Comparison of ENCODE assay signal across 1 cellular context in the genomic region with DNA sequence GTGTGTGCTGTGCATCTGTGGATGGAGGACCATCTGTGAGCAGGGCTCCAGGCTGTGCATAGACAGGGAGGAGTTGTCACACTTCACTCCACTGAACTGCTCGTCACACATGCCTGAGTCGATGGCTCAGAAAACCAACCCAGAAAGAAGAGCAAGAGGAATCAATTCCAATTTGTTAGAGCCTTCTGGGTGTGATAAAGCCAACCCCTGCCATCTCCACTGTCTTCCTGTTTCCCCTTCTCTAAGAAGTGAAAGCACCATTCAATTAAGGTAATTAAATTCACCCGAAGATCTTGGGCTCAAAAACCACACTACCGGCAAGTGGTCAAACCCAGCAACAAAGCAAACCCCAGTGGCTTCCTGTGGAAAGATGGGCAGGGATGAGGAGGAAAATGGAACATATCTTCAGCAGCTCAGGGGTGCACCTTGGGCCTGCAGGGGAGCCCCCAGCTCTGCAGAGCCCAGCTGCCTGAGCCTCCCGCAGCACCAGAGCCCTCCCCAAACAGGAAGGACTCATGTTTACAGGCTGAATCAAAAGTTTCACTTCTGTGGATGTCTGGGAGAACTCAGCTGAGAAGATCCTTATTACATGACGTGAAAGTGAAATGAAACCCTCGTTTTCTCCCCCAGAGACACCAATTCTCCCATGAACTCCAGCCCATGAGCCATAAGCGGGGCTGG.
TF ChIP-seq lines count a peak whose summit lies in the region.

No MANE protein-coding gene starts in this region.

TF ChIP-seq in WTC11, 78 proteins besides CTCF, POLR2A, EP300 and RAD21 (continued from another document):
- TF ChIP-seq, protein P1, sequence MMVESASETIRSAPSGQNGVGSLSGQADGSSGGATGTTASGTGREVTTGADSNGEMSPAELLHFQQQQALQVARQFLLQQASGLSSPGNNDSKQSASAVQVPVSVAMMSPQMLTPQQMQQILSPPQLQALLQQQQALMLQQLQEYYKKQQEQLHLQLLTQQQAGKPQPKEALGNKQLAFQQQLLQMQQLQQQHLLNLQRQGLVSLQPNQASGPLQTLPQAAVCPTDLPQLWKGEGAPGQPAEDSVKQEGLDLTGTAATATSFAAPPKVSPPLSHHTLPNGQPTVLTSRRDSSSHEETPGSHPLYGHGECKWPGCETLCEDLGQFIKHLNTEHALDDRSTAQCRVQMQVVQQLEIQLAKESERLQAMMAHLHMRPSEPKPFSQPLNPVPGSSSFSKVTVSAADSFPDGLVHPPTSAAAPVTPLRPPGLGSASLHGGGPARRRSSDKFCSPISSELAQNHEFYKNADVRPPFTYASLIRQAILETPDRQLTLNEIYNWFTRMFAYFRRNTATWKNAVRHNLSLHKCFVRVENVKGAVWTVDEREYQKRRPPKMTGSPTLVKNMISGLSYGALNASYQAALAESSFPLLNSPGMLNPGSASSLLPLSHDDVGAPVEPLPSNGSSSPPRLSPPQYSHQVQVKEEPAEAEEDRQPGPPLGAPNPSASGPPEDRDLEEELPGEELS (CRISPR knock-in tag; IDR thresholded peaks at IDR 0.05): no peak
- TF ChIP-seq, protein P2, sequence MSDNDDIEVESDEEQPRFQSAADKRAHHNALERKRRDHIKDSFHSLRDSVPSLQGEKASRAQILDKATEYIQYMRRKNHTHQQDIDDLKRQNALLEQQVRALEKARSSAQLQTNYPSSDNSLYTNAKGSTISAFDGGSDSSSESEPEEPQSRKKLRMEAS (CRISPR knock-in tag; IDR thresholded peaks at IDR 0.05): no peak
- TF ChIP-seq, protein P3, sequence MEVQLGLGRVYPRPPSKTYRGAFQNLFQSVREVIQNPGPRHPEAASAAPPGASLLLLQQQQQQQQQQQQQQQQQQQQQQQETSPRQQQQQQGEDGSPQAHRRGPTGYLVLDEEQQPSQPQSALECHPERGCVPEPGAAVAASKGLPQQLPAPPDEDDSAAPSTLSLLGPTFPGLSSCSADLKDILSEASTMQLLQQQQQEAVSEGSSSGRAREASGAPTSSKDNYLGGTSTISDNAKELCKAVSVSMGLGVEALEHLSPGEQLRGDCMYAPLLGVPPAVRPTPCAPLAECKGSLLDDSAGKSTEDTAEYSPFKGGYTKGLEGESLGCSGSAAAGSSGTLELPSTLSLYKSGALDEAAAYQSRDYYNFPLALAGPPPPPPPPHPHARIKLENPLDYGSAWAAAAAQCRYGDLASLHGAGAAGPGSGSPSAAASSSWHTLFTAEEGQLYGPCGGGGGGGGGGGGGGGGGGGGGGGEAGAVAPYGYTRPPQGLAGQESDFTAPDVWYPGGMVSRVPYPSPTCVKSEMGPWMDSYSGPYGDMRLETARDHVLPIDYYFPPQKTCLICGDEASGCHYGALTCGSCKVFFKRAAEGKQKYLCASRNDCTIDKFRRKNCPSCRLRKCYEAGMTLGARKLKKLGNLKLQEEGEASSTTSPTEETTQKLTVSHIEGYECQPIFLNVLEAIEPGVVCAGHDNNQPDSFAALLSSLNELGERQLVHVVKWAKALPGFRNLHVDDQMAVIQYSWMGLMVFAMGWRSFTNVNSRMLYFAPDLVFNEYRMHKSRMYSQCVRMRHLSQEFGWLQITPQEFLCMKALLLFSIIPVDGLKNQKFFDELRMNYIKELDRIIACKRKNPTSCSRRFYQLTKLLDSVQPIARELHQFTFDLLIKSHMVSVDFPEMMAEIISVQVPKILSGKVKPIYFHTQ (CRISPR knock-in tag; IDR thresholded peaks at IDR 0.05): no peak
- no peak for TF ChIP-seq GABPB1 (CRISPR knock-in tag; IDR thresholded peaks at IDR 0.05)
- TF ChIP-seq, protein P4, sequence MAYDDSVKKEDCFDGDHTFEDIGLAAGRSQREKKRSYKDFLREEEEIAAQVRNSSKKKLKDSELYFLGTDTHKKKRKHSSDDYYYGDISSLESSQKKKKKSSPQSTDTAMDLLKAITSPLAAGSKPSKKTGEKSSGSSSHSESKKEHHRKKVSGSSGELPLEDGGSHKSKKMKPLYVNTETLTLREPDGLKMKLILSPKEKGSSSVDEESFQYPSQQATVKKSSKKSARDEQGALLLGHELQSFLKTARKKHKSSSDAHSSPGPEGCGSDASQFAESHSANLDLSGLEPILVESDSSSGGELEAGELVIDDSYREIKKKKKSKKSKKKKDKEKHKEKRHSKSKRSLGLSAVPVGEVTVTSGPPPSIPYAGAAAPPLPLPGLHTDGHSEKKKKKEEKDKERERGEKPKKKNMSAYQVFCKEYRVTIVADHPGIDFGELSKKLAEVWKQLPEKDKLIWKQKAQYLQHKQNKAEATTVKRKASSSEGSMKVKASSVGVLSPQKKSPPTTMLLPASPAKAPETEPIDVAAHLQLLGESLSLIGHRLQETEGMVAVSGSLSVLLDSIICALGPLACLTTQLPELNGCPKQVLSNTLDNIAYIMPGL (CRISPR knock-in tag; IDR thresholded peaks at IDR 0.05): no peak
- TF ChIP-seq, protein P5, sequence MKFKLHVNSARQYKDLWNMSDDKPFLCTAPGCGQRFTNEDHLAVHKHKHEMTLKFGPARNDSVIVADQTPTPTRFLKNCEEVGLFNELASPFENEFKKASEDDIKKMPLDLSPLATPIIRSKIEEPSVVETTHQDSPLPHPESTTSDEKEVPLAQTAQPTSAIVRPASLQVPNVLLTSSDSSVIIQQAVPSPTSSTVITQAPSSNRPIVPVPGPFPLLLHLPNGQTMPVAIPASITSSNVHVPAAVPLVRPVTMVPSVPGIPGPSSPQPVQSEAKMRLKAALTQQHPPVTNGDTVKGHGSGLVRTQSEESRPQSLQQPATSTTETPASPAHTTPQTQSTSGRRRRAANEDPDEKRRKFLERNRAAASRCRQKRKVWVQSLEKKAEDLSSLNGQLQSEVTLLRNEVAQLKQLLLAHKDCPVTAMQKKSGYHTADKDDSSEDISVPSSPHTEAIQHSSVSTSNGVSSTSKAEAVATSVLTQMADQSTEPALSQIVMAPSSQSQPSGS (CRISPR knock-in tag; IDR thresholded peaks at IDR 0.05; ENCODE audit: borderline replicate concordance, low read depth): no peak
- TF ChIP-seq ATF1 (CRISPR knock-in tag; IDR thresholded peaks at IDR 0.05): no peak
TF ChIP-seq in WTC11: peak in this region for 0.
